ENCODE assay signal across 1 cellular context in genomic region chr6:54204921-54205511, GRCh38.
TF ChIP-seq lines count a peak whose summit lies in the region.

No MANE protein-coding gene starts in this region.

TF ChIP-seq in HepG2, 621 proteins besides CTCF, POLR2A, EP300 and RAD21 (continued from another document and continues in another):
- TF ChIP-seq ZBTB25 (CRISPR knock-in tag; IDR thresholded peaks at IDR 0.05) (no peak), GLI4 (CRISPR knock-in tag; IDR thresholded peaks at IDR 0.05; ENCODE audit: borderline replicate concordance) (no peak), DMTF1 (CRISPR knock-in tag; IDR thresholded peaks at IDR 0.05) (no peak), CENPX (CRISPR knock-in tag; IDR thresholded peaks at IDR 0.05) (no peak), MED8 (CRISPR knock-in tag; IDR thresholded peaks at IDR 0.05; ENCODE audit: insufficient replicate concordance) (no peak), BCL6 (CRISPR knock-in tag; IDR thresholded peaks at IDR 0.05) (no peak), ZSCAN22 (CRISPR knock-in tag; IDR thresholded peaks at IDR 0.05) (no peak), ZNF503 (CRISPR knock-in tag; IDR thresholded peaks at IDR 0.05) (no peak), TFDP2 (CRISPR knock-in tag; IDR thresholded peaks at IDR 0.05) (no peak), PLSCR1 (CRISPR knock-in tag; IDR thresholded peaks at IDR 0.05; ENCODE audit: borderline replicate concordance) (no peak), RELA (CRISPR knock-in tag; IDR thresholded peaks at IDR 0.05) (no peak), ZNF253 (CRISPR knock-in tag; IDR thresholded peaks at IDR 0.05; ENCODE audit: borderline replicate concordance) (no peak), DNMT3B (CRISPR knock-in tag; conservative IDR thresholded peaks at IDR 0.05) (no peak), NPAS2 (CRISPR knock-in tag; IDR thresholded peaks at IDR 0.05; ENCODE audit: borderline replicate concordance) (no peak), SCMH1 (CRISPR knock-in tag; IDR thresholded peaks at IDR 0.05; ENCODE audit: borderline replicate concordance) (no peak), POLR2AphosphoS5 (IDR thresholded peaks at IDR 0.05; ENCODE audit: low read depth, low read length) (no peak), ZFP41 (CRISPR knock-in tag; IDR thresholded peaks at IDR 0.05; ENCODE audit: borderline replicate concordance) (no peak), NR2F2 (IDR thresholded peaks at IDR 0.05; ENCODE audit: borderline replicate concordance, low read depth) (peak; percentile 88; the same call in 1 of the 2 replicates), ZC3H4 (CRISPR knock-in tag; IDR thresholded peaks at IDR 0.05; ENCODE audit: borderline replicate concordance) (no peak), ZNF136 (CRISPR knock-in tag; IDR thresholded peaks at IDR 0.05; ENCODE audit: low read depth) (no peak), ZKSCAN1 (IDR thresholded peaks at IDR 0.05; ENCODE audit: low read length) (no peak), NR2F6 (IDR thresholded peaks at IDR 0.05) (peak; percentile 78), NR2F6 (CRISPR knock-in tag; IDR thresholded peaks at IDR 0.05) (peak; percentile 33; the same call in 1 of the 2 replicates), MYPOP (CRISPR knock-in tag; IDR thresholded peaks at IDR 0.05) (no peak), ZNF607 (CRISPR knock-in tag; IDR thresholded peaks at IDR 0.05; ENCODE audit: borderline replicate concordance) (no peak), SOX6 (IDR thresholded peaks at IDR 0.05) (no peak), SOX6 (CRISPR knock-in tag; IDR thresholded peaks at IDR 0.05) (peak; percentile 90), HCFC1 (IDR thresholded peaks at IDR 0.05; ENCODE audit: low read depth, low read length) (no peak), SOX13 (IDR thresholded peaks at IDR 0.05) (peak; percentile 78), SOX13 (CRISPR knock-in tag; conservative IDR thresholded peaks at IDR 0.05 in 1 of 2, IDR thresholded peaks at IDR 0.05 in 1 of 2) (peak in 1 of 2 experiments; percentile 94; a peak in 2 of 4 replicates), ZC3H13 (CRISPR knock-in tag; IDR thresholded peaks at IDR 0.05) (no peak), MATR3 (CRISPR knock-in tag; IDR thresholded peaks at IDR 0.05) (no peak), PBX3 (CRISPR knock-in tag; IDR thresholded peaks at IDR 0.05; ENCODE audit: borderline replicate concordance) (no peak), MYNN (CRISPR knock-in tag; IDR thresholded peaks at IDR 0.05; ENCODE audit: low read depth) (no peak), ZBTB10 (CRISPR knock-in tag; IDR thresholded peaks at IDR 0.05; ENCODE audit: borderline replicate concordance) (no peak), ZNF546 (CRISPR knock-in tag; conservative IDR thresholded peaks at IDR 0.05) (no peak), NFE2L2 (IDR thresholded peaks at IDR 0.05; ENCODE audit: low read length) (no peak), KDM6A (CRISPR knock-in tag; IDR thresholded peaks at IDR 0.05; ENCODE audit: low read depth) (0 out of 2 replicates have a peak, but pooled peaks have one; percentile 23), NFE2L1 (CRISPR knock-in tag; IDR thresholded peaks at IDR 0.05; ENCODE audit: borderline replicate concordance) (no peak), REPIN1 (CRISPR knock-in tag; IDR thresholded peaks at IDR 0.05; ENCODE audit: borderline replicate concordance, low read depth) (no peak), RFX1 (IDR thresholded peaks at IDR 0.05) (no peak), ZHX2 (IDR thresholded peaks at IDR 0.05; ENCODE audit: low read depth) (no peak), ZHX2 (CRISPR knock-in tag; IDR thresholded peaks at IDR 0.05; ENCODE audit: borderline replicate concordance) (no peak)
